Comparison of ENCODE assay signal across 1 cellular context in the genomic region with DNA sequence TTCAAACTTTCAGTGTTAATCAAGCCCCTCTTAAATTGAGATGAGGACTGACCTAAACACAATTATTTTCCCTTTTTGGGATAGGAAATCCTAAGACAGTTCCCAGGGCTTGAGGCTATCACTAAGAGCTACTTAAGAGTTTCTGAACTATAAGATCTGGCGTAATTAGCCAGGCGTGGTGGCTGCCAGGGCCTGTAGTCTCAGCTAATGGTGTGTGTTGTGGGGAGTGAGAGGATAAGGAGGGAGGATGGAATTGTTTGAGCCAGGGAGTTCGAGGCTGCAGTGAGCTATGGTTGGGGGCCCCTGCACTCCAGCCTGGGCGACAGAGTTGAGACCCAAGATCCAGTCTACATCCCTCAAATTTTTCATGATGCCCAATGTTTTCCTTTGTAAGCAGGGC.
TF ChIP-seq lines count a peak whose summit lies in the region.

No MANE protein-coding gene starts in this region.

TF ChIP-seq in GM23338, 12 proteins besides CTCF, POLR2A, EP300 and RAD21 (continued from another document):
- TF ChIP-seq, protein P1, sequence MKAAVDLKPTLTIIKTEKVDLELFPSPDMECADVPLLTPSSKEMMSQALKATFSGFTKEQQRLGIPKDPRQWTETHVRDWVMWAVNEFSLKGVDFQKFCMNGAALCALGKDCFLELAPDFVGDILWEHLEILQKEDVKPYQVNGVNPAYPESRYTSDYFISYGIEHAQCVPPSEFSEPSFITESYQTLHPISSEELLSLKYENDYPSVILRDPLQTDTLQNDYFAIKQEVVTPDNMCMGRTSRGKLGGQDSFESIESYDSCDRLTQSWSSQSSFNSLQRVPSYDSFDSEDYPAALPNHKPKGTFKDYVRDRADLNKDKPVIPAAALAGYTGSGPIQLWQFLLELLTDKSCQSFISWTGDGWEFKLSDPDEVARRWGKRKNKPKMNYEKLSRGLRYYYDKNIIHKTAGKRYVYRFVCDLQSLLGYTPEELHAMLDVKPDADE (IDR thresholded peaks at IDR 0.05), result no peak
